11 cellular contexts compared by ENCODE assay signal in genomic region chr22:46293591-46294260, GRCh38. TPM values are rescaled to one million over a fixed set of nuclear protein-coding genes. Genes with fewer than 3 reads are reported as not detected.
DNase-seq lines count a peak whose midpoint lies in the region; ATAC-seq and TF ChIP-seq lines count a peak whose summit lies in the region.
"Had no signal": no experiment of that assay in that cellular context is flagged by ENCODE, and none has a peak within 500 bp of the region (broad histone marks: within the 10 kb centered on the region; RNA-seq: fewer than 3 reads in every experiment).

No MANE protein-coding gene starts in this region.

- no peak overlapping the region for H3K4me3 ChIP-seq in mesenchymal stem cell (ENCODE audit: insufficient read depth in 1 of 2, low read depth in 1 of 2, low read length in 2 of 2)
- H3K4me3 ChIP-seq: SJCRH30 had no signal

- no peak; the same call in 1 of the 2 replicates for TF ChIP-seq CTCF in HFFc6 (IDR thresholded peaks at IDR 0.05)

- peaks cover 19% of the 10 kb centered on the region for H3K36me3 Mint-ChIP-seq in HFFc6 (ENCODE audit: low read depth)

- peaks cover 34 to 46% of the 10 kb centered on the region in 2 experiments for H3K36me3 ChIP-seq in mesenchymal stem cell (ENCODE audit: control insufficient read depth in 1 of 2, insufficient read depth in 2 of 2, low read depth in 1 of 2, low read length in 2 of 2)

- H2BK15ac ChIP-seq in mesenchymal stem cell (ENCODE audit: low read depth, poor library complexity, severe bottlenecking): no peak overlapping the region

- H3K9me3 ChIP-seq in mesenchymal stem cell (ENCODE audit: control insufficient read depth, low read length): peaks cover 4% of the 10 kb centered on the region
- H3K9me3 ChIP-seq: SJCRH30 had no signal

- peak overlapping the region; percentile 64 for H3K9ac ChIP-seq in mesenchymal stem cell (ENCODE audit: low read length)

- H3K4me2 ChIP-seq in mesenchymal stem cell (ENCODE audit: low read length, poor library complexity, severe bottlenecking): no peak overlapping the region

- H3K79me1 ChIP-seq in mesenchymal stem cell (replicated peaks; ENCODE audit: low read length, poor library complexity, severe bottlenecking): peaks cover 23% of the 10 kb centered on the region

- H3K27ac ChIP-seq in mesenchymal stem cell (ENCODE audit: low read length, poor library complexity, severe bottlenecking): peak overlapping the region; percentile 35
- H3K27ac ChIP-seq: SJCRH30 had no signal

- H3K4me1 Mint-ChIP-seq in HFFc6 (ENCODE audit: low read depth): peaks cover 44% of the 10 kb centered on the region

- no peak overlapping the region for H2BK5ac ChIP-seq in mesenchymal stem cell (ENCODE audit: low read depth, low read length, poor library complexity, severe bottlenecking)

- no peak overlapping the region; the same call in 1 of the 2 replicates for H3K4me3 Mint-ChIP-seq in HFFc6
- H3K4me3 Mint-ChIP-seq: activated naive CD8-positive, alpha-beta T cell had no signal

- H3K18ac ChIP-seq in mesenchymal stem cell (ENCODE audit: low read depth in 1 of 2, low read length in 2 of 2): no peak overlapping the region

- 67% methylated on average over 11 of the region's 11 CpGs for whole genome bisulfite sequencing in mesenchymal stem cell

- no peak for ATAC-seq in GM21381 (IDR thresholded peaks at IDR 0.05; ENCODE audit: unreplicated experiment)
- ATAC-seq in HG03039 (IDR thresholded peaks at IDR 0.05; ENCODE audit: unreplicated experiment): no peak

- no peaks in the 10 kb centered on the region; the same call in 1 of the 2 replicates for H3K9me3 Mint-ChIP-seq in HFFc6
- H3K9me3 Mint-ChIP-seq: IgD-negative memory B cell had no signal

- peak; percentile 93 for DNase-seq in AG08395 (ENCODE audit: low spot score)
- DNase-seq in HFFc6: peak; percentile 65
- DNase-seq in astrocyte of the hippocampus (ENCODE audit: low read depth, low spot score): peak; percentile 59
- peak; percentile 24 for DNase-seq in mesenchymal stem cell
- no peak for DNase-seq in GF-D8 (lab: John Stamatoyannopoulos, UW)
- DNase-seq in NCI-H2171 (lab: John Stamatoyannopoulos, UW): no peak
- DNase-seq: SJCRH30 had no signal

- H3K23ac ChIP-seq in mesenchymal stem cell (ENCODE audit: low read length in 2 of 2): no peak overlapping the region

- no peak overlapping the region for H2AFZ ChIP-seq in mesenchymal stem cell (ENCODE audit: low read depth, low read length)

- H2BK12ac ChIP-seq in mesenchymal stem cell (ENCODE audit: low read length in 2 of 2): no peak overlapping the region

- H3K14ac ChIP-seq in mesenchymal stem cell (ENCODE audit: low read length in 2 of 2): no peak overlapping the region

- no peak overlapping the region for H4K91ac ChIP-seq in mesenchymal stem cell (ENCODE audit: low read length)

- H3K27ac Mint-ChIP-seq in HFFc6: peak overlapping the region; percentile 80
- H3K27ac Mint-ChIP-seq: activated naive CD8-positive, alpha-beta T cell had no signal

- H2AK5ac ChIP-seq in mesenchymal stem cell (ENCODE audit: low read length, severe bottlenecking): no peak overlapping the region

- H3K27me3 ChIP-seq in mesenchymal stem cell (ENCODE audit: control insufficient read depth in 1 of 2, insufficient read depth in 1 of 2, low read length in 2 of 2): no peaks in the 10 kb centered on the region
- H3K27me3 ChIP-seq: SJCRH30 had no signal

- H2BK120ac ChIP-seq in mesenchymal stem cell (ENCODE audit: low read depth, low read length): no peak overlapping the region

- H3K4me1 ChIP-seq in mesenchymal stem cell (ENCODE audit: control insufficient read depth, insufficient read depth, low read depth, low read length): peaks cover 16% of the 10 kb centered on the region

- no peak overlapping the region for H4K8ac ChIP-seq in mesenchymal stem cell (ENCODE audit: low read length)

- no peak overlapping the region for H3K4ac ChIP-seq in mesenchymal stem cell (ENCODE audit: low read depth in 1 of 2, low read length in 2 of 2)

- H3K27me3 Mint-ChIP-seq in HFFc6 (ENCODE audit: insufficient read depth): peaks cover 6% of the 10 kb centered on the region

RNA-seq across cellular contexts. Expression of gene GTSE1, which starts 2.9 kb away (rescaled TPM):
- total RNA-seq in HFFc6 (2021; fragmentation: NEBNext Ultra II Directional; extraction: Animal tissue kit (Norgen Biotek cat#: 25700)): 10 to 100 TPM; 12.4 to 30.5 (median 27.9) TPM
- polyA plus RNA-seq in mesenchymal stem cell (2013, experiment 1 of 2): 3.9 TPM
- polyA plus RNA-seq in mesenchymal stem cell (2013, experiment 2 of 2): 3.8 TPM
- polyA plus RNA-seq: IgD-negative memory B cell had no signal

RNA-seq across cellular contexts. Expression of gene TTC38, which starts 25.9 kb away (rescaled TPM):
- total RNA-seq in HFFc6 (2021; fragmentation: NEBNext Ultra II Directional; extraction: Animal tissue kit (Norgen Biotek cat#: 25700)): 10 to 100 TPM; 31.2 to 38.6 (median 36.6) TPM
- polyA plus RNA-seq in mesenchymal stem cell (2013, experiment 1 of 2): 14.3 TPM
- polyA plus RNA-seq in mesenchymal stem cell (2013, experiment 2 of 2): 14.1 TPM

RNA-seq across cellular contexts. Expression of gene PKDREJ, which starts 30.6 kb away (rescaled TPM):
- total RNA-seq in HFFc6 (2021; fragmentation: NEBNext Ultra II Directional; extraction: Animal tissue kit (Norgen Biotek cat#: 25700)): not detected
- under 0.01 TPM for polyA plus RNA-seq in mesenchymal stem cell (2013, experiment 1 of 2)
- polyA plus RNA-seq in mesenchymal stem cell (2013, experiment 2 of 2): under 0.01 TPM
- polyA plus RNA-seq: IgD-negative memory B cell had no signal

RNA-seq across cellular contexts. Expression of gene TRMU, which starts 41.8 kb away (rescaled TPM):
- total RNA-seq in HFFc6 (2021; fragmentation: NEBNext Ultra II Directional; extraction: Animal tissue kit (Norgen Biotek cat#: 25700)): 10 to 100 TPM; 26.4 to 36.4 (median 32.4) TPM
- 15.7 TPM for polyA plus RNA-seq in mesenchymal stem cell (2013, experiment 1 of 2)
- 15.2 TPM for polyA plus RNA-seq in mesenchymal stem cell (2013, experiment 2 of 2)

RNA-seq across cellular contexts. Expression of gene CDPF1, which starts 43.6 kb away (rescaled TPM):
- 1 to 10 TPM; 6.4 to 9.3 (median 7.6) TPM for total RNA-seq in HFFc6 (2021; fragmentation: NEBNext Ultra II Directional; extraction: Animal tissue kit (Norgen Biotek cat#: 25700))
- 9.7 TPM for polyA plus RNA-seq in mesenchymal stem cell (2013, experiment 1 of 2)
- 9.2 TPM for polyA plus RNA-seq in mesenchymal stem cell (2013, experiment 2 of 2)

Comparison
In these comparisons a context has a peak if more than half of its experiments do, and no peak if none do; other contexts are left out.
1. DNase-seq: peak in AG08395 (single experiment), HFFc6 (single experiment), astrocyte of the hippocampus (single experiment) and mesenchymal stem cell (single experiment); none in GF-D8 (single experiment) and NCI-H2171 (single experiment).